In the genomic region with DNA sequence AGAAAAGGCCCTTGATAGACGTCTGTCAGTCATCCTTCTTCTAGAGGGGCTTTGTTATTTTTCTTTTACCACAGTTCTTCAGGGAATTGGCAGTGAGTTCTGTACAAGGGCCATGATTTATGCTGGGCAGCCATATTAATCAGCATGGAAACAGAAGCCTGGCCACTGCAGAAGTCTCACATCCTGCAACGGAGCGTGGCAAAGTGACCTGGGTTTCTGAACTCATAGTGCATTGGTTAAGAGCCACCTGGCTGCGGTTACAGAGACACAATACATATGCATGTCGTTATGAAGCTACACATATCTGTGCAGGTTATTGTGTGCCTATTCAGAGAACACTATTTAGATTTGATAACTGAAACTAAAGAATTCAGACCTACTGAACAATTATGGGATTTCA, we compare ENCODE assay signal across 14 cellular contexts.
DNase-seq lines count a peak whose midpoint lies in the region; ATAC-seq and TF ChIP-seq lines count a peak whose summit lies in the region.
"Had no signal": no experiment of that assay in that cellular context is flagged by ENCODE, and none has a peak within 500 bp of the region (broad histone marks: within the 10 kb centered on the region; RNA-seq: fewer than 3 reads in every experiment).

No MANE protein-coding gene starts in this region.

- H3K36me3 Mint-ChIP-seq in activated naive CD4-positive, alpha-beta T cell treated with anti-CD3 and anti-CD28 coated beads, Interleukin-2, amount 50 U/mL, for 72 hours: no peaks in the 10 kb centered on the region

- peaks cover 0 to 9% of the 10 kb centered on the region in 2 donors for H3K9me3 Mint-ChIP-seq in activated naive CD4-positive, alpha-beta T cell treated with anti-CD3 and anti-CD28 coated beads, Interleukin-2, amount 50 U/mL, for 72 hours

- DNase-seq in GM12865 (ENCODE audit: low read depth): peak; percentile 62
- peak; percentile 46 to 63 for DNase-seq in NCI-H187 (lab: John Stamatoyannopoulos, UW)
- DNase-seq in AG08396 (ENCODE audit: low spot score): no peak
- no peak for DNase-seq in retina
- DNase-seq in DMS 273 treated with DMSO at 0.1 percent for 48 hours (lab: John Stamatoyannopoulos, UW): no peak
- DNase-seq in activated naive CD4-positive, alpha-beta T cell treated with anti-CD3 and anti-CD28 coated beads, Interleukin-2, amount 50 U/mL, for 72 hours (ENCODE audit: low spot score in 2 of 2): no peak
- DNase-seq: activated CD4-positive, alpha-beta T cell treated with anti-CD3 and anti-CD28 coated beads for 4 hours; activated T-cell treated with anti-CD3 and anti-CD28 coated beads, Interleukin-2, amount 50 U/mL, for 48 hours; effector CD4-positive, alpha-beta T cell; hippocampal formation; kidney glomerular epithelial cell; SJCRH30 had no signal

- no peak overlapping the region for H3K4me3 ChIP-seq in GM12865 (ENCODE audit: low read depth, low read length)
- H3K4me3 ChIP-seq: SJCRH30 had no signal

- ATAC-seq in GM19395 (IDR thresholded peaks at IDR 0.05; ENCODE audit: unreplicated experiment) (peak; percentile 50), HG03060 (IDR thresholded peaks at IDR 0.05; ENCODE audit: low read depth, unreplicated experiment) (peak; percentile 52)
- no peak for ATAC-seq in activated naive CD4-positive, alpha-beta T cell treated with anti-CD3 and anti-CD28 coated beads, Interleukin-2, amount 50 U/mL, for 72 hours

- TF ChIP-seq CTCF in GM12865 (IDR thresholded peaks at IDR 0.05; ENCODE audit: insufficient read depth, low read depth, low read length, missing control alignments): no peak

- no peak overlapping the region for H3K27ac Mint-ChIP-seq in activated naive CD4-positive, alpha-beta T cell treated with anti-CD3 and anti-CD28 coated beads, Interleukin-2, amount 50 U/mL, for 72 hours

Comparison
In these comparisons a context has a peak if more than half of its experiments do, and no peak if none do; other contexts are left out.
1. DNase-seq: peak in GM12865 (single experiment) and NCI-H187 (2 of 2); none in AG08396 (single experiment), retina (single experiment), DMS 273 treated with DMSO at 0.1 percent for 48 hours (single experiment) and activated naive CD4-positive, alpha-beta T cell treated with anti-CD3 and anti-CD28 coated beads, Interleukin-2, amount 50 U/mL, for 72 hours (0 of 2).
2. ATAC-seq: peak in GM19395 (single experiment) and HG03060 (single experiment); none in activated naive CD4-positive, alpha-beta T cell treated with anti-CD3 and anti-CD28 coated beads, Interleukin-2, amount 50 U/mL, for 72 hours (0 of 2).